ENCODE assay signal across 13 cellular contexts in genomic region chr9:4530375-4530774, GRCh38. TPM values are rescaled to one million over a fixed set of nuclear protein-coding genes. Genes with fewer than 3 reads are reported as not detected.
DNase-seq lines count a peak whose midpoint lies in the region; ATAC-seq, FAIRE-seq and TF ChIP-seq lines count a peak whose summit lies in the region.
"Had no signal": no experiment of that assay in that cellular context is flagged by ENCODE, and none has a peak within 500 bp of the region (broad histone marks: within the 10 kb centered on the region; RNA-seq: fewer than 3 reads in every experiment).

No MANE protein-coding gene starts in this region.

- no peak overlapping the region for H2AFZ ChIP-seq in mammary epithelial cell (ENCODE audit: low read depth, low read length)

- H3K36me3 ChIP-seq in A673 (ENCODE audit: insufficient read depth, low read length, poor library complexity, severe bottlenecking) (no peaks in the 10 kb centered on the region), mammary epithelial cell (ENCODE audit: insufficient read depth, low read length) (no peaks in the 10 kb centered on the region)
- H3K36me3 ChIP-seq: sigmoid colon had no signal

- POLR2A ChIA-PET in A673 (lab: Charles Lee; ENCODE audit: low non-redundant PET), result no interaction called here

- H3K9me3 ChIP-seq in A673 (ENCODE audit: low read depth, low read length, poor library complexity, severe bottlenecking), result no peaks in the 10 kb centered on the region
- no peaks in the 10 kb centered on the region for H3K9me3 ChIP-seq in mammary epithelial cell (replicated peaks; ENCODE audit: insufficient read depth, low read length)
- H3K9me3 ChIP-seq: sigmoid colon had no signal

- H3K4me3 ChIP-seq in A673 (ENCODE audit: low read depth, low read length, poor library complexity, severe bottlenecking) (no peak overlapping the region), mammary epithelial cell (replicated peaks in 1 of 3; ENCODE audit: insufficient read depth in 1 of 3, low read depth in 2 of 3, low read length in 3 of 3) (no peak overlapping the region), foreskin fibroblast (ENCODE audit: low read depth in 1 of 2, low read length in 2 of 2) (no peak overlapping the region)
- H3K4me3 ChIP-seq: sigmoid colon had no signal

- H3K27ac ChIP-seq in A673 (ENCODE audit: low read depth, low read length, poor library complexity, severe bottlenecking) (no peak overlapping the region), mammary epithelial cell (ENCODE audit: insufficient read depth, low read depth, low read length) (no peak overlapping the region)
- H3K27ac ChIP-seq: sigmoid colon had no signal

- no peaks in the 10 kb centered on the region for H4K20me1 ChIP-seq in mammary epithelial cell (ENCODE audit: insufficient read depth, low read length)

- dilution Hi-C loops in mammary epithelial cell (cut with HindIII; ENCODE audit: low sequenced_read_pairs), result no loop called here

- WGBS in mammary epithelial cell (ENCODE audit: low coverage, missing lambda C conversion rate), result 76% methylated on average over 6 of the region's 6 CpGs

- FAIRE-seq in GM18507 (lab: Jason Lieb, UNC), result peak; percentile 79

- H3K9ac ChIP-seq in mammary epithelial cell (ENCODE audit: insufficient read depth, low read length), result no peak overlapping the region

- no peaks in the 10 kb centered on the region for H3K79me2 ChIP-seq in mammary epithelial cell (ENCODE audit: insufficient read depth, low read length)

- TF ChIP-seq CTCF in A673 (conservative IDR thresholded peaks at IDR 0.05; ENCODE audit: low read depth, low read length), result no peak
- TF ChIP-seq CTCF in mammary epithelial cell (conservative IDR thresholded peaks at IDR 0.05 in 1 of 2, IDR thresholded peaks at IDR 0.05 in 1 of 2; ENCODE audit: extremely low read depth in 1 of 2, insufficient read depth in 1 of 2, low read depth in 1 of 2, low read length in 2 of 2), result no peak
- no peak for TF ChIP-seq CTCF in foreskin fibroblast (IDR thresholded peaks at IDR 0.05; ENCODE audit: low read depth, low read length)

- CTCF ChIA-PET in A673 (lab: Charles Lee) (no interaction called here), mammary epithelial cell (lab: Charles Lee; ENCODE audit: low non-redundant PET) (no interaction called here)

- peak; percentile 48 for ATAC-seq in HG03280 (IDR thresholded peaks at IDR 0.05; ENCODE audit: unreplicated experiment)

- DNase-seq in A673 (ENCODE audit: low spot score) (peak; percentile 21), GM18507 (ENCODE audit: extremely low spot score, insufficient read length, low read depth) (peak; percentile 48), mammary epithelial cell (peak; percentile 72), NCI-H1092 (lab: John Stamatoyannopoulos, UW) (no peak), foreskin fibroblast (no peak), CD1c-positive myeloid dendritic cell (ENCODE audit: extremely low spot score) (no peak), COLO668 (lab: John Stamatoyannopoulos, UW; ENCODE audit: unreplicated experiment) (no peak)
- DNase-seq: activated CD8-positive, alpha-beta memory T cell treated with anti-CD3 and anti-CD28 coated beads, Interleukin-2, amount 50 U/mL, for 4 hours; H7; left cardiac atrium; MM.1S; sigmoid colon had no signal

- in situ Hi-C loops in mammary epithelial cell (cut with MboI; ENCODE audit: low sequenced_read_pairs in 2 of 2), result no loop called here

- intact Hi-C loops in A673 (cut with micrococcal nuclease; ENCODE audit: unreplicated experiment), result no loop called here
- intact Hi-C loops in mammary epithelial cell (cut with micrococcal nuclease), result no loop called here

- no TSS peak for BruUV-seq in A673 (replicated peaks; lab: Mats Ljungman, UMichigan)
- BruUV-seq in mammary epithelial cell (replicated peaks; lab: Mats Ljungman, UMichigan), result no TSS peak

- H3K4me1 ChIP-seq in A673 (ENCODE audit: insufficient read depth, low read length, poor library complexity, severe bottlenecking) (no peaks in the 10 kb centered on the region), mammary epithelial cell (ENCODE audit: insufficient read depth, low read length) (no peaks in the 10 kb centered on the region)

- H3K4me2 ChIP-seq in mammary epithelial cell (ENCODE audit: insufficient read depth, low read depth, low read length), result no peak overlapping the region

- H3K27me3 ChIP-seq in A673 (replicated peaks; ENCODE audit: insufficient read depth, low read depth, low read length, poor library complexity), result no peaks in the 10 kb centered on the region
- no peaks in the 10 kb centered on the region for H3K27me3 ChIP-seq in mammary epithelial cell (ENCODE audit: insufficient read depth, low read length)
- H3K27me3 ChIP-seq: sigmoid colon had no signal

RNA-seq across cellular contexts. Expression of gene SLC1A1, which starts 40.1 kb away (rescaled TPM):
- total RNA-seq in A673 (2021) (8.5 and 8.7 TPM in 2 replicates), mammary epithelial cell (1 to 10 TPM; 1.1 to 5.3 TPM)
- 0.58 TPM for polyA plus RNA-seq in mammary epithelial cell
- not detected for polyA minus RNA-seq in mammary epithelial cell

Comparison
In these comparisons a context has a peak if more than half of its experiments do, and no peak if none do; other contexts are left out.
1. DNase-seq: peak in A673 (single experiment), GM18507 (single experiment) and mammary epithelial cell (single experiment); none in NCI-H1092 (single experiment), foreskin fibroblast (0 of 2), CD1c-positive myeloid dendritic cell (single experiment) and COLO668 (single experiment).